18 cellular contexts compared by ENCODE assay signal in genomic region chr2:24181849-24182248, GRCh38. TPM values are rescaled to one million over a fixed set of nuclear protein-coding genes. Genes with fewer than 3 reads are reported as not detected.
DNase-seq lines count a peak whose midpoint lies in the region; ATAC-seq and TF ChIP-seq lines count a peak whose summit lies in the region.
"Had no signal": no experiment of that assay in that cellular context is flagged by ENCODE, and none has a peak within 500 bp of the region (broad histone marks: within the 10 kb centered on the region; RNA-seq: fewer than 3 reads in every experiment).

No MANE protein-coding gene starts in this region.

- no peak for TF ChIP-seq CTCF in OCI-LY3 (IDR thresholded peaks at IDR 0.05; ENCODE audit: low read depth, low read length)

- in situ Hi-C loops in KBM-7 (cut with MboI; ENCODE audit: low pct_unique_long_range_greater_than_20kb, low sequenced_read_pairs) (no loop called here), GM23248 (cut with MboI) (no loop called here)

- H3K4me3 ChIP-seq in OCI-LY3 (ENCODE audit: low read length) (no peak overlapping the region), GM23248 (no peak overlapping the region)
- H3K4me3 ChIP-seq: right atrium auricular region had no signal

- ATAC-seq in GM21619 (IDR thresholded peaks at IDR 0.05; ENCODE audit: unreplicated experiment), result no peak
- ATAC-seq in GM19397 (IDR thresholded peaks at IDR 0.05; ENCODE audit: unreplicated experiment), result no peak
- ATAC-seq: effector memory CD8-positive, alpha-beta T cell; stimulated activated effector memory CD8-positive, alpha-beta T cell treated with anti-CD3 and anti-CD28 coated beads, Interleukin-12 subunit alpha, Interleukin-12 subunit beta, amount 100 ng/mL, for 72 hours had no signal

- no peaks in the 10 kb centered on the region for H3K79me2 ChIP-seq in OCI-LY3 (ENCODE audit: low read length)
- no peaks in the 10 kb centered on the region for H3K79me2 ChIP-seq in GM23248 (ENCODE audit: insufficient read depth)

- H3K36me3 ChIP-seq in OCI-LY3 (replicated peaks; ENCODE audit: low read depth, low read length), result no peaks in the 10 kb centered on the region
- no peaks in the 10 kb centered on the region for H3K36me3 ChIP-seq in GM23248 (ENCODE audit: low read depth)
- H3K36me3 ChIP-seq: right atrium auricular region had no signal

- H3K27me3 ChIP-seq in OCI-LY3 (ENCODE audit: low read depth, low read length), result no peaks in the 10 kb centered on the region
- H3K27me3 ChIP-seq in GM23248 (replicated peaks; ENCODE audit: insufficient read depth), result no peaks in the 10 kb centered on the region
- H3K27me3 ChIP-seq: right atrium auricular region had no signal

- H3K9ac ChIP-seq in OCI-LY3 (ENCODE audit: low read length), result no peak overlapping the region
- no peak overlapping the region for H3K9ac ChIP-seq in GM23248

- no peaks in the 10 kb centered on the region for H3K9me3 ChIP-seq in OCI-LY3 (ENCODE audit: insufficient read depth, low read length)
- no peaks in the 10 kb centered on the region for H3K9me3 ChIP-seq in GM23248 (ENCODE audit: low read depth)

- no peaks in the 10 kb centered on the region for H3K9me2 ChIP-seq in GM23248 (ENCODE audit: insufficient read depth)

- H3K4me1 ChIP-seq in OCI-LY3 (ENCODE audit: low read length) (no peaks in the 10 kb centered on the region), GM23248 (ENCODE audit: insufficient read depth) (no peaks in the 10 kb centered on the region)
- H3K4me1 ChIP-seq: right atrium auricular region had no signal

- H3K4me2 ChIP-seq in OCI-LY3 (ENCODE audit: low read length), result 0 out of 2 replicates have a peak overlapping the region, but pooled peaks have one; percentile 5
- H3K4me2 ChIP-seq in GM23248 (ENCODE audit: unreplicated experiment), result no peak overlapping the region

- DNase-seq in COLO668 (lab: John Stamatoyannopoulos, UW; ENCODE audit: unreplicated experiment) (peak; percentile 48), KBM-7 (peak; percentile 87), glomerular visceral epithelial cell (ENCODE audit: extremely low spot score) (peak; percentile 11), medulla oblongata (ENCODE audit: extremely low spot score) (no peak), GM23248 (no peak)
- DNase-seq: activated CD4-positive, alpha-beta T cell treated with anti-CD3 and anti-CD28 coated beads, Interleukin-2, amount 50 U/mL, for 48 hours; activated naive CD4-positive, alpha-beta T cell treated with anti-CD3 and anti-CD28 coated beads, Interleukin-2, amount 50 U/mL, for 16 hours; CD4-positive, CD25-positive, alpha-beta regulatory T cell; effector memory CD8-positive, alpha-beta T cell; NCI-H1417 treated with DMSO at 0.1 percent for 48 hours; NCI-H2227 treated with DMSO at 0.1 percent for 48 hours; nucleus accumbens; SIG-M5 had no signal

- H2AFZ ChIP-seq in OCI-LY3 (ENCODE audit: low read depth, low read length) (no peak overlapping the region), GM23248 (no peak overlapping the region)

- H3K27ac ChIP-seq in OCI-LY3 (ENCODE audit: low read length), result no peak overlapping the region
- no peak overlapping the region for H3K27ac ChIP-seq in GM23248
- H3K27ac ChIP-seq: right atrium auricular region had no signal

- WGBS in GM23248 (ENCODE audit: low coverage in 1 of 2, low lambda C conversion rate in 2 of 2, missing lambda C conversion rate in 2 of 2), 2 experiments, result 75 to 79% methylated on average over 6 of the region's 6 CpGs

- H3F3A ChIP-seq in GM23248 (ENCODE audit: insufficient read depth), result no peaks in the 10 kb centered on the region

- no peaks in the 10 kb centered on the region for H4K20me1 ChIP-seq in OCI-LY3 (ENCODE audit: insufficient read depth, low read length)
- H4K20me1 ChIP-seq in GM23248 (ENCODE audit: insufficient read depth), result no peaks in the 10 kb centered on the region

RNA-seq across cellular contexts. Expression of gene FAM228A, which starts 7.0 kb away (rescaled TPM):
- 2.1 TPM in 1 of 2 replicates, not detected in the other for total RNA-seq in GM23248 (2014; rRNA removed; shearing (Covaris generic))
- not detected in 2 replicates for polyA plus RNA-seq in GM23248 (2016; fragmentation: Nextera tagmentation; extraction: Ambion mirVana)
- total RNA-seq: CD4-positive, CD25-positive, alpha-beta regulatory T cell had no signal
- polyA plus RNA-seq: CD4-positive, CD25-positive, alpha-beta regulatory T cell had no signal

RNA-seq across cellular contexts. Expression of gene FAM228B, which starts 58.6 kb away (rescaled TPM):
- total RNA-seq in GM23248 (2014; rRNA removed; shearing (Covaris generic)), result 5.8 and 22.4 TPM in 2 replicates
- 12.1 and 15.1 TPM in 2 replicates for polyA plus RNA-seq in GM23248 (2016; fragmentation: Nextera tagmentation; extraction: Ambion mirVana)

RNA-seq across cellular contexts. Expression of gene PFN4, which starts 58.7 kb away (rescaled TPM):
- total RNA-seq in GM23248 (2014; rRNA removed; shearing (Covaris generic)), result not detected in 2 replicates
- polyA plus RNA-seq in GM23248 (2016; fragmentation: Nextera tagmentation; extraction: Ambion mirVana), result 0.60 and 0.64 TPM in 2 replicates
- total RNA-seq: CD4-positive, CD25-positive, alpha-beta regulatory T cell had no signal
- polyA plus RNA-seq: CD4-positive, CD25-positive, alpha-beta regulatory T cell had no signal

Comparison
In these comparisons a context has a peak if more than half of its experiments do, and no peak if none do; other contexts are left out.
1. DNase-seq: peak in COLO668 (single experiment), KBM-7 (single experiment) and glomerular visceral epithelial cell (single experiment); none in medulla oblongata (single experiment) and GM23248 (single experiment).